Comparison of ENCODE assay signal across 32 cellular contexts in genomic region chr1:152902676-152903075, GRCh38. TPM values are rescaled to one million over a fixed set of nuclear protein-coding genes. Genes with fewer than 3 reads are reported as not detected.
"Had no signal": no experiment of that assay in that cellular context is flagged by ENCODE, and none has a peak within 500 bp of the region (broad histone marks: within the 10 kb centered on the region; RNA-seq: fewer than 3 reads in every experiment).

No MANE protein-coding gene starts in this region.

- H3K4me3 Mint-ChIP-seq: activated CD4-positive, alpha-beta T cell treated with anti-CD3 and anti-CD28 coated beads for 36 hours; activated naive CD8-positive, alpha-beta T cell; effector memory CD8-positive, alpha-beta T cell; mesothelial cell of epicardium; naive B cell; nephron progenitor cell had no signal

- DNase-seq: activated CD4-positive, alpha-beta T cell treated with anti-CD3 and anti-CD28 coated beads for 36 hours; activated CD4-positive, alpha-beta T cell treated with anti-CD3 and anti-CD28 coated beads, Interleukin-2, amount 50 U/mL, for 48 hours; activated CD4-positive, CD25-positive, alpha-beta regulatory T cell; activated CD8-positive, alpha-beta memory T cell treated with anti-CD3 and anti-CD28 coated beads for 24 hours; activated effector memory CD4-positive, alpha-beta T cell treated with Interleukin-2 at 50 U/mL for 16 hours; activated naive CD4-positive, alpha-beta T cell treated with Interleukin-2 at 50 U/mL for 16 hours; anterior cingulate cortex; colonic mucosa; effector memory CD8-positive, alpha-beta T cell; erythroblast; head of caudate nucleus; hippocampal formation; left cardiac atrium; naive B cell; nephron progenitor cell; right lobe of liver; stimulated activated CD4-positive, alpha-beta T cell treated with anti-CD3 and anti-CD28 coated beads, Interleukin-2, amount 100 ng/mL, for 48 hours; stimulated activated naive CD4-positive, alpha-beta T cell treated with Interleukin-2 at 50 U/mL for 16 hours; testis; trophoblast cell; uterus had no signal

- H3K4me1 ChIP-seq: colonic mucosa, gastroesophageal sphincter, right lobe of liver, testis, uterus had no signal

- H3K4me3 ChIP-seq: colonic mucosa, gastroesophageal sphincter, right lobe of liver, testis, uterus had no signal

- H3K27ac ChIP-seq: colonic mucosa, gastroesophageal sphincter, neutrophil, right lobe of liver, testis, uterus had no signal

- H3K36me3 Mint-ChIP-seq: activated naive CD8-positive, alpha-beta T cell; mesothelial cell of epicardium; naive B cell had no signal

- H3K27ac Mint-ChIP-seq: activated CD4-positive, alpha-beta T cell treated with anti-CD3 and anti-CD28 coated beads for 36 hours; activated naive CD8-positive, alpha-beta T cell; effector memory CD8-positive, alpha-beta T cell; mesothelial cell of epicardium; naive B cell; nephron progenitor cell had no signal

- H3K36me3 ChIP-seq: colonic mucosa, gastroesophageal sphincter, neutrophil, right lobe of liver, uterus had no signal

- H3K27me3 ChIP-seq: colonic mucosa, gastroesophageal sphincter, right lobe of liver, testis, uterus had no signal

- H3K9me3 ChIP-seq: colonic mucosa, gastroesophageal sphincter, neutrophil, right lobe of liver, testis, uterus had no signal

- H3K9me3 Mint-ChIP-seq: effector memory CD8-positive, alpha-beta T cell had no signal

- H3K4me1 Mint-ChIP-seq: mesothelial cell of epicardium, naive B cell, nephron progenitor cell had no signal

RNA-seq across cellular contexts. Expression of gene IVL, which starts 5.7 kb away (rescaled TPM):
- total RNA-seq: colonic mucosa, dermis microvascular lymphatic vessel endothelial cell, fibroblast of lung, fibroblast of villous mesenchyme, left cardiac atrium, osteocyte, posterior vena cava, right lobe of liver, skeletal muscle tissue, testis, uterus had no signal

RNA-seq across cellular contexts. Expression of gene SMCP, which starts 24.6 kb away (rescaled TPM):
- total RNA-seq: activated CD4-positive, alpha-beta T cell treated with anti-CD3 and anti-CD28 coated beads for 36 hours; colonic mucosa; dermis microvascular lymphatic vessel endothelial cell; fibroblast of villous mesenchyme; gastroesophageal sphincter; left cardiac atrium; lower leg skin; mesothelial cell of epicardium; osteocyte; posterior vena cava; right lobe of liver; skeletal muscle tissue; uterus had no signal

RNA-seq across cellular contexts. Expression of gene LCE7A, which starts 42.9 kb away (rescaled TPM):
- total RNA-seq: activated CD4-positive, alpha-beta T cell treated with anti-CD3 and anti-CD28 coated beads for 36 hours; colonic mucosa; dermis microvascular lymphatic vessel endothelial cell; fibroblast of lung; fibroblast of villous mesenchyme; gastroesophageal sphincter; left cardiac atrium; mesothelial cell of epicardium; osteocyte; posterior vena cava; right lobe of liver; skeletal muscle tissue; testis; uterus had no signal

RNA-seq across cellular contexts. Expression of gene SPRR5, which starts 44.3 kb away (rescaled TPM):
- total RNA-seq: activated CD4-positive, alpha-beta T cell treated with anti-CD3 and anti-CD28 coated beads for 36 hours; colonic mucosa; dermis microvascular lymphatic vessel endothelial cell; fibroblast of lung; fibroblast of villous mesenchyme; gastroesophageal sphincter; left cardiac atrium; mesothelial cell of epicardium; osteocyte; posterior vena cava; right lobe of liver; skeletal muscle tissue; testis; uterus had no signal
